20 cellular contexts compared by ENCODE assay signal in the genomic region with DNA sequence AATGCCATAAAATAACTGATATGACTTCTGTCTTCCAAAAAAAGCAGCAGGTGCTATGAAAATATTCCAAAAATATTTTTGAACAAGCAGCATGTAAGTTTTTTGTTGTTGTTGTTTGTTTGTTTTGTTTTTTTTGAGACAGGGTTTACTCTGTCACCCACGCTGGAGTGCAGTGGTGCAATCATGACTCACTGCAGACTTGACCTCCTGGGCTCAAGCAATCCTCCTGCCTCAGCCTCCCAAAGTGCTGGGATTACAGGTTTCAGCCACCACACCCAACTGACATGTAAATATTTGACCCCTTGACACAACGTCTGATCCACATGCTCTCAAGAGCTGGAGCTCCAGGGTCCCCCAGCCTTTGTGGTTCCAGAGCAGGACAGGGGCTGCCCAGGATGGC.
DNase-seq lines count a peak whose midpoint lies in the region; ATAC-seq, FAIRE-seq and TF ChIP-seq lines count a peak whose summit lies in the region.
"Had no signal": no experiment of that assay in that cellular context is flagged by ENCODE, and none has a peak within 500 bp of the region (broad histone marks: within the 10 kb centered on the region; RNA-seq: fewer than 3 reads in every experiment).

No MANE protein-coding gene starts in this region.

- peaks cover 52% of the 10 kb centered on the region for H3K9me3 Mint-ChIP-seq in nephron progenitor cell

- ATAC-seq in HepG2 (no peak), HG03045 (IDR thresholded peaks at IDR 0.05; ENCODE audit: unreplicated experiment) (no peak)
- ATAC-seq: CD8-positive, alpha-beta T cell had no signal

- no peaks in the 10 kb centered on the region for H3K79me2 ChIP-seq in HepG2 (ENCODE audit: insufficient read depth, low read length)

- H3K36me3 ChIP-seq in HepG2 (replicated peaks in 1 of 2; ENCODE audit: control insufficient read depth in 1 of 2, insufficient read depth in 2 of 2, low read length in 2 of 2) (no peaks in the 10 kb centered on the region), neutrophil (peaks cover 13% of the 10 kb centered on the region)

- H3K4me1 ChIP-seq in HepG2 (ENCODE audit: insufficient read depth, low read length) (peaks cover 40% of the 10 kb centered on the region), neutrophil (ENCODE audit: control insufficient read depth in 1 of 2, insufficient read depth in 1 of 2, low read depth in 1 of 2, low read length in 1 of 2) (no peaks in the 10 kb centered on the region)
- H3K4me1 ChIP-seq: Caco-2 had no signal

- no peak for TF ChIP-seq CTCF in HepG2 (CRISPR knock-in tag; IDR thresholded peaks at IDR 0.05)
- no peak for TF ChIP-seq CTCF in neutrophil (IDR thresholded peaks at IDR 0.05)
- TF ChIP-seq CTCF in nephron progenitor cell (IDR thresholded peaks at IDR 0.05): no peak

- in situ Hi-C loops in HepG2 (cut with HindIII; ENCODE audit: extremely low pct_ligation_motif_present, low pct_unique_long_range_greater_than_20kb): no loop called here

- no peaks in the 10 kb centered on the region for H4K20me1 ChIP-seq in HepG2 (ENCODE audit: insufficient read depth, low read length)
- H4K20me1 ChIP-seq: BLaER1 treated with 17β-estradiol and CSF1 and Interleukin-3, amounts not matched to agents 10 nM and 100 nM had no signal

- 1% methylated on average over 2 of the region's 2 CpGs for WGBS in HepG2 (ENCODE audit: low lambda C conversion rate)

- no peak overlapping the region for H3K4me3 Mint-ChIP-seq in nephron progenitor cell
- H3K4me3 Mint-ChIP-seq: B cell; CD4-positive, alpha-beta T cell; CD8-positive, alpha-beta T cell had no signal

- DNase-seq in HepG2 (ENCODE audit: low spot score) (no peak), SW480 (ENCODE audit: low spot score) (no peak), nephron progenitor cell (no peak)
- DNase-seq: 8988T; AML-193; Caco-2; Calu3; CD4-positive, alpha-beta T cell; CD8-positive, alpha-beta T cell; DMS79 treated with DMSO at 0.1 percent for 48 hours; GF-D8 had no signal

- H3K4me3 ChIP-seq in HepG2 (replicated peaks in 1 of 3; ENCODE audit: insufficient read depth in 1 of 3, low read depth in 2 of 3, low read length in 3 of 3) (no peak overlapping the region), neutrophil (ENCODE audit: low read depth in 1 of 2, low read length in 1 of 2) (no peak overlapping the region)
- H3K4me3 ChIP-seq: BLaER1 treated with 17β-estradiol and CSF1 and Interleukin-3, amounts not matched to agents 10 nM and 100 nM had no signal

- FAIRE-seq in HepG2 (lab: Jason Lieb, UNC): no peak
- FAIRE-seq: A204.1, D721Med, G401.6, GM12891 had no signal

- TF ChIP-seq RAD21 in HepG2 (CRISPR knock-in tag; IDR thresholded peaks at IDR 0.05): no peak

- TF ChIP-seq POLR2A in HepG2 (IDR thresholded peaks at IDR 0.05; ENCODE audit: insufficient read depth in 1 of 2, low read depth in 2 of 2, low read length in 2 of 2): no peak

- H3K9me3 ChIP-seq in HepG2 (ENCODE audit: low read length) (no peaks in the 10 kb centered on the region), neutrophil (peaks cover 4% of the 10 kb centered on the region)

- no TSS peak for BruUV-seq in HepG2 (replicated peaks; lab: Mats Ljungman, UMichigan)

- no peak overlapping the region for H3K27ac Mint-ChIP-seq in nephron progenitor cell
- H3K27ac Mint-ChIP-seq: B cell; CD4-positive, alpha-beta T cell; CD8-positive, alpha-beta T cell had no signal

- no peak overlapping the region for H2AFZ ChIP-seq in HepG2 (ENCODE audit: low read length)

- no peak for TF ChIP-seq EP300 in HepG2 (IDR thresholded peaks at IDR 0.05; ENCODE audit: low read depth in 2 of 2, low read length in 2 of 2)
- TF ChIP-seq EP300 in HepG2 (CRISPR knock-in tag; IDR thresholded peaks at IDR 0.05; ENCODE audit: borderline replicate concordance): no peak

- intact Hi-C loops in HepG2 (cut with micrococcal nuclease; ENCODE audit: unreplicated experiment): no loop called here

- peaks cover 23% of the 10 kb centered on the region for H3K36me3 Mint-ChIP-seq in nephron progenitor cell (ENCODE audit: low read depth)

- H3K4me2 ChIP-seq in HepG2 (ENCODE audit: low read depth, low read length): no peak overlapping the region

- H3K27ac ChIP-seq in HepG2 (ENCODE audit: extremely low read length, insufficient read depth, low read length) (no peak overlapping the region), neutrophil (peak overlapping the region; percentile 9)
- H3K27ac ChIP-seq: BLaER1 treated with 17β-estradiol and CSF1 and Interleukin-3, amounts not matched to agents 10 nM and 100 nM; C4-2B had no signal

- CTCF ChIA-PET in HepG2 (lab: Yijun Ruan, JAX; ENCODE audit: low intra/inter-chr PET ratio, low total read pairs): no interaction called here

- no peaks in the 10 kb centered on the region for H3K27me3 ChIP-seq in HepG2 (ENCODE audit: control insufficient read depth in 1 of 2, insufficient read depth in 2 of 2, low read length in 2 of 2)
- H3K27me3 ChIP-seq in neutrophil: no peaks in the 10 kb centered on the region
- H3K27me3 ChIP-seq: BLaER1 treated with 17β-estradiol and CSF1 and Interleukin-3, amounts not matched to agents 10 nM and 100 nM had no signal

- POLR2A ChIA-PET in HepG2 (lab: Yijun Ruan, JAX): interaction anchor here (0.7 kb wide), 1 partner anchor 24 kb away, joined by 3 read pairs; no protein-coding TSS in a partner anchor

- peaks cover 10% of the 10 kb centered on the region for H3K27me3 Mint-ChIP-seq in nephron progenitor cell (ENCODE audit: low read depth, poor library complexity)
- H3K27me3 Mint-ChIP-seq: B cell; CD4-positive, alpha-beta T cell had no signal

- no peak overlapping the region for H3K9ac ChIP-seq in HepG2 (ENCODE audit: insufficient read depth, low read depth, low read length)
- H3K9ac ChIP-seq: BLaER1 treated with 17β-estradiol and CSF1 and Interleukin-3, amounts not matched to agents 10 nM and 100 nM had no signal

- H3K4me1 Mint-ChIP-seq in nephron progenitor cell: no peaks in the 10 kb centered on the region
- H3K4me1 Mint-ChIP-seq: B cell had no signal

TF ChIP-seq in HepG2, 621 proteins besides CTCF, POLR2A, EP300 and RAD21 (continues in another document):
- TF ChIP-seq ZNF572 (CRISPR knock-in tag; IDR thresholded peaks at IDR 0.05) (no peak), ZNF383 (CRISPR knock-in tag; IDR thresholded peaks at IDR 0.05; ENCODE audit: borderline replicate concordance) (no peak), KMT2A (CRISPR knock-in tag; IDR thresholded peaks at IDR 0.05) (no peak), ZFP36 (IDR thresholded peaks at IDR 0.05; ENCODE audit: borderline replicate concordance, low read depth, low read length, partially characterized antibody) (no peak), MTF1 (CRISPR knock-in tag; IDR thresholded peaks at IDR 0.05) (no peak), KDM4B (CRISPR knock-in tag; IDR thresholded peaks at IDR 0.05) (no peak), REPIN1 (CRISPR knock-in tag; IDR thresholded peaks at IDR 0.05; ENCODE audit: borderline replicate concordance, low read depth) (no peak), SMARCE1 (IDR thresholded peaks at IDR 0.05; ENCODE audit: borderline replicate concordance) (no peak), ZNF460 (CRISPR knock-in tag; IDR thresholded peaks at IDR 0.05; ENCODE audit: borderline replicate concordance) (peak; percentile 31; the same call in 1 of the 2 replicates), ARNTL (CRISPR knock-in tag; IDR thresholded peaks at IDR 0.05) (no peak), SMYD3 (CRISPR knock-in tag; IDR thresholded peaks at IDR 0.05) (no peak), IKZF4 (CRISPR knock-in tag; IDR thresholded peaks at IDR 0.05; ENCODE audit: borderline replicate concordance, low read depth, not compliant biosample characterization) (no peak), ZNF776 (CRISPR knock-in tag; IDR thresholded peaks at IDR 0.05) (no peak)
- TF ChIP-seq, protein P1, sequence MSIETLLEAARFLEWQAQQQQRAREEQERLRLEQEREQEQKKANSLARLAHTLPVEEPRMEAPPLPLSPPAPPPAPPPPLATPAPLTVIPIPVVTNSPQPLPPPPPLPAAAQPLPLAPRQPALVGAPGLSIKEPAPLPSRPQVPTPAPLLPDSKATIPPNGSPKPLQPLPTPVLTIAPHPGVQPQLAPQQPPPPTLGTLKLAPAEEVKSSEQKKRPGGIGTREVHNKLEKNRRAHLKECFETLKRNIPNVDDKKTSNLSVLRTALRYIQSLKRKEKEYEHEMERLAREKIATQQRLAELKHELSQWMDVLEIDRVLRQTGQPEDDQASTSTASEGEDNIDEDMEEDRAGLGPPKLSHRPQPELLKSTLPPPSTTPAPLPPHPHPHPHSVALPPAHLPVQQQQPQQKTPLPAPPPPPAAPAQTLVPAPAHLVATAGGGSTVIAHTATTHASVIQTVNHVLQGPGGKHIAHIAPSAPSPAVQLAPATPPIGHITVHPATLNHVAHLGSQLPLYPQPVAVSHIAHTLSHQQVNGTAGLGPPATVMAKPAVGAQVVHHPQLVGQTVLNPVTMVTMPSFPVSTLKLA (IDR thresholded peaks at IDR 0.05): no peak
- TF ChIP-seq, protein P2, sequence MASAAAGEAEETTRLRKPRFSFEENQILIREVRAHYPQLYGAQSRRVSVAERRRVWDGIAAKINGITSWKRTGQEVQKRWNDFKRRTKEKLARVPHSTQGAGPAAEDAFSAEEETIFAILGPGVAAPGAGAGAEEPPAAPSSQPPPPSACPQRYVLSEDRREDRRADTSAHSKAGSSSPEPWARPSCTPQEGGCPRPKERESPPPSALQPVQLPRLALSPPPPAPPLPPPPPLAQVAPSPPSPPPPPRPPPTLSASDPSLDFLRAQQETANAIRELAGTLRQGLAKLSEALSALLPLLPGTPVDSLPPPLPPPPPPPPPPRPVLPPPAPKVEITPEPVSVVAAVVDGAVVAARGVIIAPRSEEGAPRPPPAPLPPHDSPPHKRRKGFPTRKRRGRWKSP (CRISPR knock-in tag; IDR thresholded peaks at IDR 0.05): no peak
- TF ChIP-seq, protein P3, sequence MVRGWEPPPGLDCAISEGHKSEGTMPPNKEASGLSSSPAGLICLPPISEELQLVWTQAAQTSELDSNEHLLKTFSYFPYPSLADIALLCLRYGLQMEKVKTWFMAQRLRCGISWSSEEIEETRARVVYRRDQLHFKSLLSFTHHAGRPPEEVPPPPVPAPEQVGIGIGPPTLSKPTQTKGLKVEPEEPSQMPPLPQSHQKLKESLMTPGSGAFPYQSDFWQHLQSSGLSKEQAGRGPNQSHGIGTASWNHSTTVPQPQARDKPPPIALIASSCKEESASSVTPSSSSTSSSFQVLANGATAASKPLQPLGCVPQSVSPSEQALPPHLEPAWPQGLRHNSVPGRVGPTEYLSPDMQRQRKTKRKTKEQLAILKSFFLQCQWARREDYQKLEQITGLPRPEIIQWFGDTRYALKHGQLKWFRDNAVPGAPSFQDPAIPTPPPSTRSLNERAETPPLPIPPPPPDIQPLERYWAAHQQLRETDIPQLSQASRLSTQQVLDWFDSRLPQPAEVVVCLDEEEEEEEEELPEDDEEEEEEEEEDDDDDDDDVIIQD (CRISPR knock-in tag; IDR thresholded peaks at IDR 0.05; ENCODE audit: low read depth): no peak
